1 cellular context compared by ENCODE assay signal in the genomic region with DNA sequence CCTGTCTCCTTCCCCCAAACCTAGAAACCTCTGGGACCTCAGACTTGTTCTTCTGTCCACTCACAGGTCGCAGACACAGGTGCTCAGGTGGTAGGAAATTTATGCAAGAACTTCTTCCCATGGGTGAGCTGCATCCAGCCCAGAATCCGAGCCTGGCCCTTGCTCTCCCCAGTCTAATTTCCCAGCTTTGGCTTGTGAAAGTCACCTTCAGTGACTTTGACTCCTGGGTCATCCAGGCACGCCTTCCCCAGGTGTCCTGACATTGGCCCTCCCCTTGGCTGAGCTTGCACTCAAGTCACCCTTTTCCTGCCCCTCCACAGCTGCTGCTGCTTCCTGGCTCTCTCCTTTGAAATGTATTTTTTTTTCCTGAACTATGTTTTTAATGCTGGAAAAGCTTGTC.
TF ChIP-seq lines count a peak whose summit lies in the region.

No MANE protein-coding gene starts in this region.

TF ChIP-seq in GM23338, 12 proteins besides CTCF, POLR2A, EP300 and RAD21 (continued from another document):
- TF ChIP-seq, protein P1, sequence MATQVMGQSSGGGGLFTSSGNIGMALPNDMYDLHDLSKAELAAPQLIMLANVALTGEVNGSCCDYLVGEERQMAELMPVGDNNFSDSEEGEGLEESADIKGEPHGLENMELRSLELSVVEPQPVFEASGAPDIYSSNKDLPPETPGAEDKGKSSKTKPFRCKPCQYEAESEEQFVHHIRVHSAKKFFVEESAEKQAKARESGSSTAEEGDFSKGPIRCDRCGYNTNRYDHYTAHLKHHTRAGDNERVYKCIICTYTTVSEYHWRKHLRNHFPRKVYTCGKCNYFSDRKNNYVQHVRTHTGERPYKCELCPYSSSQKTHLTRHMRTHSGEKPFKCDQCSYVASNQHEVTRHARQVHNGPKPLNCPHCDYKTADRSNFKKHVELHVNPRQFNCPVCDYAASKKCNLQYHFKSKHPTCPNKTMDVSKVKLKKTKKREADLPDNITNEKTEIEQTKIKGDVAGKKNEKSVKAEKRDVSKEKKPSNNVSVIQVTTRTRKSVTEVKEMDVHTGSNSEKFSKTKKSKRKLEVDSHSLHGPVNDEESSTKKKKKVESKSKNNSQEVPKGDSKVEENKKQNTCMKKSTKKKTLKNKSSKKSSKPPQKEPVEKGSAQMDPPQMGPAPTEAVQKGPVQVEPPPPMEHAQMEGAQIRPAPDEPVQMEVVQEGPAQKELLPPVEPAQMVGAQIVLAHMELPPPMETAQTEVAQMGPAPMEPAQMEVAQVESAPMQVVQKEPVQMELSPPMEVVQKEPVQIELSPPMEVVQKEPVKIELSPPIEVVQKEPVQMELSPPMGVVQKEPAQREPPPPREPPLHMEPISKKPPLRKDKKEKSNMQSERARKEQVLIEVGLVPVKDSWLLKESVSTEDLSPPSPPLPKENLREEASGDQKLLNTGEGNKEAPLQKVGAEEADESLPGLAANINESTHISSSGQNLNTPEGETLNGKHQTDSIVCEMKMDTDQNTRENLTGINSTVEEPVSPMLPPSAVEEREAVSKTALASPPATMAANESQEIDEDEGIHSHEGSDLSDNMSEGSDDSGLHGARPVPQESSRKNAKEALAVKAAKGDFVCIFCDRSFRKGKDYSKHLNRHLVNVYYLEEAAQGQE (IDR thresholded peaks at IDR 0.05; ENCODE audit: unreplicated experiment): no peak
